ENCODE assay signal across 1 cellular context in the genomic region with DNA sequence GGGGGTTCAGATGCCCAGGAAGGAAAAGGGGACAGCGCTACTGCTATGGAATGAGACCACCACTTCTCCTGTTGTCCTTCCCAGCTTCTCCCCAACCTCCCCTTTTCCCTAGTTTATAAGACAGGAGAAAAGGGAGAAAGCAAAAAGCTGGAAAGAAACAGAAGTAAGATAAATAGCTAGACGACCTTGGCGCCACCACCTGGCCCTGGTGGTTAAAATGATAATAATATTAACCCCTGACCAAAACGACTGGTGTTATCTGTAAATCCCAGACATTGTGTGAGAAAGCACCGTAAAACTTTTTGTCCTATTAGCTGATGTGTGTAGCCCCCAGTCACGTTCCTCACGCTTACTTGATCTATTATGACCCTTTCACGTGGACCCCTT.
TF ChIP-seq lines count a peak whose summit lies in the region.

No MANE protein-coding gene starts in this region.

TF ChIP-seq in HEK293, 187 proteins besides CTCF, POLR2A, EP300 and RAD21:
- peak; percentile 16; the same call in 1 of the 2 replicates for TF ChIP-seq ZNF654 (tag by site-specific recombination; IDR thresholded peaks at IDR 0.05; ENCODE audit: low read depth)
